20 cellular contexts compared by ENCODE assay signal in genomic region chr14:74134484-74134883, GRCh38. TPM values are rescaled to one million over a fixed set of nuclear protein-coding genes. Genes with fewer than 3 reads are reported as not detected.
DNase-seq lines count a peak whose midpoint lies in the region; ATAC-seq, FAIRE-seq and TF ChIP-seq lines count a peak whose summit lies in the region.
"Had no signal": no experiment of that assay in that cellular context is flagged by ENCODE, and none has a peak within 500 bp of the region (broad histone marks: within the 10 kb centered on the region; RNA-seq: fewer than 3 reads in every experiment).

No MANE protein-coding gene starts in this region.

- H3K9me3 ChIP-seq in cardiac muscle cell (ENCODE audit: low read depth) (no peaks in the 10 kb centered on the region), OCI-LY3 (ENCODE audit: insufficient read depth, low read length) (no peaks in the 10 kb centered on the region), kidney (ENCODE audit: control insufficient read depth in 1 of 2, low read length in 2 of 2) (no peaks in the 10 kb centered on the region)
- H3K9me3 ChIP-seq: body of pancreas, SJCRH30, tibial nerve had no signal

- H3K27ac ChIP-seq in cardiac muscle cell (peak overlapping the region; percentile 69), OCI-LY3 (ENCODE audit: low read length) (no peak overlapping the region), kidney (ENCODE audit: low read depth in 2 of 2, low read length in 2 of 2) (peak overlapping the region; percentile 36 to 78)
- H3K27ac ChIP-seq: SJCRH30, tibial nerve had no signal

- H4K20me1 ChIP-seq in OCI-LY3 (ENCODE audit: insufficient read depth, low read length), result no peaks in the 10 kb centered on the region

- H3K4me2 ChIP-seq in OCI-LY3 (ENCODE audit: low read length), result peak overlapping the region; percentile 24

- intact Hi-C loops in Right ventricle myocardium inferior (cut with DNase I), result no loop called here
- intact Hi-C loops in kidney (cut with DNase I), result no loop called here

- H3K27me3 ChIP-seq in cardiac muscle cell (no peaks in the 10 kb centered on the region), OCI-LY3 (ENCODE audit: low read depth, low read length) (no peaks in the 10 kb centered on the region)
- H3K27me3 ChIP-seq: body of pancreas, SJCRH30, tibial nerve had no signal

- ATAC-seq in Right ventricle myocardium inferior (no peak), HG02678 (IDR thresholded peaks at IDR 0.05; ENCODE audit: unreplicated experiment) (no peak)
- ATAC-seq: activated CD4-positive, CD25-positive, alpha-beta regulatory T cell treated with anti-CD3 and anti-CD28 coated beads, Interleukin-2, amount 50 U/mL, for 24 hours; body of pancreas; stimulated activated memory B cell treated with anti-CD40 and anti-IgM and Interleukin-4, amounts not matched to agents 10 μg/mL and 1 μg/mL and 100 μg/mL, for 72 hours had no signal

- H3K4me1 ChIP-seq in cardiac muscle cell (ENCODE audit: low read depth) (peaks cover 25% of the 10 kb centered on the region), OCI-LY3 (ENCODE audit: low read length) (peaks cover 17% of the 10 kb centered on the region), kidney (ENCODE audit: control insufficient read depth in 1 of 2, insufficient read depth in 1 of 2, low read depth in 1 of 2, low read length in 2 of 2) (peaks cover 9 to 11% of the 10 kb centered on the region in 2 donors)
- H3K4me1 ChIP-seq: SJCRH30, tibial nerve had no signal

- no peaks in the 10 kb centered on the region for H3K79me2 ChIP-seq in OCI-LY3 (ENCODE audit: low read length)

- H3K9ac ChIP-seq in OCI-LY3 (ENCODE audit: low read length) (no peak overlapping the region), kidney (ENCODE audit: low read length in 2 of 2) (no peak overlapping the region)

- no peak overlapping the region for H2AFZ ChIP-seq in OCI-LY3 (ENCODE audit: low read depth, low read length)

- TF ChIP-seq CTCF in cardiac muscle cell (IDR thresholded peaks at IDR 0.05; ENCODE audit: low read depth, low read length), result no peak
- TF ChIP-seq CTCF in OCI-LY3 (IDR thresholded peaks at IDR 0.05; ENCODE audit: low read depth, low read length), result no peak
- no peak for TF ChIP-seq CTCF in kidney (IDR thresholded peaks at IDR 0.05; ENCODE audit: borderline replicate concordance, extremely low read depth, insufficient read depth)

- DNase-seq in cardiac muscle cell (ENCODE audit: low read depth in 1 of 2, low spot score in 1 of 2) (no peak), Right ventricle myocardium inferior (ENCODE audit: missing footprints) (no peak), kidney (no peak), NCI-H2081 (lab: John Stamatoyannopoulos, UW) (no peak), AG20443 (ENCODE audit: low spot score) (no peak)
- no peak for DNase-seq in NK-92 treated with Interleukin-12 subunit alpha and Interleukin-12 subunit beta, amount 100 ng/mL, for 24 hours (lab: John Stamatoyannopoulos, UW)
- DNase-seq: body of pancreas, EL, H9, hippocampal formation, NCI-H1092 treated with DMSO at 0.1 percent for 48 hours, retina, SJCRH30 had no signal

- no peak for FAIRE-seq in kidney (lab: Jason Lieb, UNC)
- FAIRE-seq: K562, keratinocyte had no signal

- H3K36me3 ChIP-seq in cardiac muscle cell (no peaks in the 10 kb centered on the region), OCI-LY3 (replicated peaks; ENCODE audit: low read depth, low read length) (no peaks in the 10 kb centered on the region), kidney (ENCODE audit: control insufficient read depth in 1 of 2, insufficient read depth in 2 of 2, low read length in 2 of 2) (no peaks in the 10 kb centered on the region)
- H3K36me3 ChIP-seq: SJCRH30, tibial nerve had no signal

- H3K4me3 ChIP-seq in cardiac muscle cell (no peak overlapping the region), OCI-LY3 (ENCODE audit: low read length) (peak overlapping the region; percentile 11; the same call in 1 of the 2 replicates), kidney (ENCODE audit: low read length in 2 of 2) (peak overlapping the region in 1 of 2 donors; percentile 2)
- H3K4me3 ChIP-seq: body of pancreas, K562, SJCRH30, tibial nerve had no signal

RNA-seq across cellular contexts. Expression of gene LIN52, which starts 49.7 kb away (rescaled TPM):
- total RNA-seq in cardiac muscle cell, result 7.0 and 8.1 TPM in 2 replicates
- 12.6 and 14.4 TPM in 2 replicates for polyA plus RNA-seq in cardiac muscle cell
- 6.7 TPM for total RNA-seq in Right ventricle myocardium inferior
- 8.5 TPM for total RNA-seq in kidney
- polyA plus RNA-seq in kidney (ENCODE audit: insufficient read depth, low read depth, low replicate concordance), result 13.3 TPM

RNA-seq across cellular contexts. Expression of gene ALDH6A1, which starts 50.2 kb away (rescaled TPM):
- 43.0 and 55.5 TPM in 2 replicates for total RNA-seq in cardiac muscle cell
- 53.7 and 95.8 TPM in 2 replicates for polyA plus RNA-seq in cardiac muscle cell
- total RNA-seq in Right ventricle myocardium inferior, result 47.2 TPM
- 34.1 TPM for total RNA-seq in kidney
- 102 TPM for polyA plus RNA-seq in kidney (ENCODE audit: insufficient read depth, low read depth, low replicate concordance)
